Comparison of ENCODE assay signal across 12 cellular contexts in the genomic region with DNA sequence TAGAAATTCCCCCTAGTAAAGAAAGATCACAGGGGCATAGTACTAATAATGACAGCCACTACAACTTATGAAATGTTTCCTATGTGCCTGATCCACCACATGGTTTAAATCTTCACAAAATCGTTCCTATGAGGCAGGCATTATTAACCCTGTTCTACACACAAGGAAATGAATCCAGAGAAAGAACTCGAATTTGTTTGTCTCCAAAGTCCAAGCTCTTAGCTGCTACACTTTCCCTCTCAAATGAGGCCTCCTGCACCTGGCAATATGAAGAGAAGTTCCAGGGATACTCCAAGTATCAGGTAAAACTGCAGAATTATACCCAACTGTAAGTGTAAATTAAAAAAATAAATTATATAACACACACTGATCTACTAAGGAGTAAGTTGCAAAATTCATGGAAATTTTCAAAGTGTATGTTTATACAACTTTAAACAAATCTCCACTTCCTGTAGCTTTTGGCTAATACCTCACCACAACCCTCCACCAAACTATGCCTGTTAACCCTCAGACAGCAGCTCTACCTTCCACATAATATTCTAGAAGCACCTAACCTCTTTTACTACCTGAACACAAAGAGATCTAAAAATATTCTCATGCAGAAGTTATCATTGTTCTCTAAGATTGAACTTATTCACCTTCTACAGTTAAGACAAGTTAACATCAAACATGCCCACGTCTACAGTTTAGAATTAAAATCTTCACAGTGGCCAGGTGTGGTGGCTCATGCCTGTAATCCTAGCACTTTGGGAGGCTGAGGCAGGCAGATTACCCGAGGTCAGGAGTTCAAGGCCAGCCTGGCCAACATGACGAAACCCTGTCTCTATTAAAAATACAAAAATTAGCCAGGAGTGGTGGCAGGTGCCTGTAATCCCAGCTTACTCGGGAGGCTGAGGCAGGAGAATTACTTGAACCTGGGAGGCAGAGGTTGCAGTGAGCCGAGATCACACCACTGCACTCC. TPM values are rescaled to one million over a fixed set of nuclear protein-coding genes. Genes with fewer than 3 reads are reported as not detected.
A peak's percentile ranks its signal among the peaks of the same experiment; 100 is the strongest.
DNase-seq lines count a peak whose midpoint lies in the region; ATAC-seq and TF ChIP-seq lines count a peak whose summit lies in the region.
"Had no signal": no experiment of that assay in that cellular context is flagged by ENCODE, and none has a peak within 500 bp of the region (broad histone marks: within the 10 kb centered on the region; RNA-seq: fewer than 3 reads in every experiment).

No MANE protein-coding gene starts in this region.

- H3K4me1 Mint-ChIP-seq in CD8-positive, alpha-beta memory T cell, result peaks cover 66 to 79% (median 76%) of the 10 kb centered on the region in 3 donors
- H3K4me1 Mint-ChIP-seq in progenitor cell of endocrine pancreas (ENCODE audit: low read depth), result peaks cover 30% of the 10 kb centered on the region

- no TSS peak for BruUV-seq in OCI-LY7 (replicated peaks; lab: Mats Ljungman, UMichigan)

- H2AFZ ChIP-seq in OCI-LY7 (ENCODE audit: low read length), result no peak overlapping the region

- H3K79me2 ChIP-seq in OCI-LY7 (ENCODE audit: insufficient read depth, low read depth, low read length), result peaks cover 30% of the 10 kb centered on the region; the same call in 1 of the 2 replicates

- no peaks in the 10 kb centered on the region for H4K20me1 ChIP-seq in OCI-LY7 (ENCODE audit: insufficient read depth, low read length)

- no peaks in the 10 kb centered on the region for H3K9me2 ChIP-seq in OCI-LY7 (ENCODE audit: insufficient read depth, low read length)

- CTCF ChIA-PET in CD8-positive, alpha-beta memory T cell (lab: Charles Lee), result interaction anchor here (0.9 to 5.1 kb wide), 9 partner anchors 9 to 96 kb away, joined by 3 to 33 read pairs (median 3); no protein-coding TSS in a partner anchor
- CTCF ChIA-PET in OCI-LY7 (lab: Charles Lee; ENCODE audit: unreplicated experiment), result no interaction called here

- peak overlapping the region; percentile 89 for H3K4me2 ChIP-seq in OCI-LY7 (ENCODE audit: low read length)

- H3K4me3 ChIP-seq in CD8-positive, alpha-beta memory T cell (ENCODE audit: low read length), result peak overlapping the region; percentile 72
- no peak overlapping the region for H3K4me3 ChIP-seq in OCI-LY7 (ENCODE audit: low read depth, low read length, poor library complexity, severe bottlenecking)
- H3K4me3 ChIP-seq in effector memory CD4-positive, alpha-beta T cell (ENCODE audit: insufficient read depth, low read depth, low read length, poor library complexity, severe bottlenecking), result peak overlapping the region; percentile 90
- H3K4me3 ChIP-seq: SJCRH30 had no signal

- H3K27me3 Mint-ChIP-seq in CD8-positive, alpha-beta memory T cell, result no peaks in the 10 kb centered on the region
- H3K27me3 Mint-ChIP-seq in progenitor cell of endocrine pancreas, result peaks cover 4% of the 10 kb centered on the region

- no peaks in the 10 kb centered on the region for H3K27me3 ChIP-seq in CD8-positive, alpha-beta memory T cell (ENCODE audit: insufficient read depth, low read length, poor library complexity, severe bottlenecking)
- no peaks in the 10 kb centered on the region for H3K27me3 ChIP-seq in effector memory CD4-positive, alpha-beta T cell (replicated peaks; ENCODE audit: control insufficient read depth, insufficient read depth, low read length, poor library complexity, severe bottlenecking)

- H3K36me3 Mint-ChIP-seq in CD8-positive, alpha-beta memory T cell, result peaks cover under 1 to 58% (median 11%) of the 10 kb centered on the region in 3 donors
- peaks cover 1% of the 10 kb centered on the region for H3K36me3 Mint-ChIP-seq in progenitor cell of endocrine pancreas (ENCODE audit: insufficient read depth)

- H3K36me3 ChIP-seq in CD8-positive, alpha-beta memory T cell (ENCODE audit: insufficient read depth, low read length), result peaks cover 10% of the 10 kb centered on the region
- peaks cover 5% of the 10 kb centered on the region for H3K36me3 ChIP-seq in OCI-LY7 (ENCODE audit: insufficient read depth, low read length)
- H3K36me3 ChIP-seq in effector memory CD4-positive, alpha-beta T cell (ENCODE audit: control insufficient read depth, insufficient read depth, low read length), result peaks cover 12% of the 10 kb centered on the region
- H3K36me3 ChIP-seq: SJCRH30 had no signal

- intact Hi-C loops in OCI-LY7 (cut with micrococcal nuclease; ENCODE audit: unreplicated experiment), result loop anchor here (10.0 kb wide), 1 partner anchor 73 kb away; no protein-coding TSS in a partner anchor

- H3K9me3 ChIP-seq in CD8-positive, alpha-beta memory T cell (ENCODE audit: low read length), result no peaks in the 10 kb centered on the region
- no peaks in the 10 kb centered on the region for H3K9me3 ChIP-seq in OCI-LY7 (ENCODE audit: low read length)
- H3K9me3 ChIP-seq in effector memory CD4-positive, alpha-beta T cell (ENCODE audit: control insufficient read depth, low read length), result no peaks in the 10 kb centered on the region
- H3K9me3 ChIP-seq: SJCRH30 had no signal

- POLR2A ChIA-PET in CD8-positive, alpha-beta memory T cell (lab: Charles Lee), result interaction anchor here (0.6 to 1.9 kb wide), 6 partner anchors 17 to 68 kb away, joined by 3 to 22 read pairs (median 4); no protein-coding TSS in a partner anchor
- POLR2A ChIA-PET in OCI-LY7 (lab: Charles Lee), result interaction anchor here (0.6 to 1.0 kb wide), 2 partner anchors 16 to 1954 kb away, joined by 3 to 4 read pairs; no protein-coding TSS in a partner anchor

- no peaks in the 10 kb centered on the region for H3K9me3 Mint-ChIP-seq in CD8-positive, alpha-beta memory T cell
- no peaks in the 10 kb centered on the region for H3K9me3 Mint-ChIP-seq in progenitor cell of endocrine pancreas (ENCODE audit: low read depth)

- H3K4me1 ChIP-seq in CD8-positive, alpha-beta memory T cell (ENCODE audit: insufficient read depth, low read length), result peaks cover 65% of the 10 kb centered on the region
- peaks cover 38% of the 10 kb centered on the region for H3K4me1 ChIP-seq in OCI-LY7 (ENCODE audit: insufficient read depth, low read length, poor library complexity, severe bottlenecking)
- H3K4me1 ChIP-seq in effector memory CD4-positive, alpha-beta T cell (ENCODE audit: control insufficient read depth, insufficient read depth, low read length, poor library complexity, severe bottlenecking), result peaks cover 48% of the 10 kb centered on the region
- H3K4me1 ChIP-seq: SJCRH30 had no signal

- peak overlapping the region; percentile 64 to 95 (median 82) for H3K27ac Mint-ChIP-seq in CD8-positive, alpha-beta memory T cell
- peak overlapping the region; percentile 10 for H3K27ac Mint-ChIP-seq in progenitor cell of endocrine pancreas

- H3K27ac ChIP-seq in CD8-positive, alpha-beta memory T cell (ENCODE audit: low read depth, low read length), result no peak overlapping the region
- no peak overlapping the region for H3K27ac ChIP-seq in OCI-LY7 (ENCODE audit: low read depth, low read length, poor library complexity, severe bottlenecking)
- H3K27ac ChIP-seq in effector memory CD4-positive, alpha-beta T cell (ENCODE audit: insufficient read depth, low read length, poor library complexity, severe bottlenecking), result peak overlapping the region; percentile 81
- H3K27ac ChIP-seq: SJCRH30 had no signal

- ATAC-seq in GM19324 (IDR thresholded peaks at IDR 0.05; ENCODE audit: low FRiP score, unreplicated experiment) (no peak), HG02981 (IDR thresholded peaks at IDR 0.05; ENCODE audit: unreplicated experiment) (no peak)
- ATAC-seq: right cardiac atrium had no signal

- H3K4me3 Mint-ChIP-seq in CD8-positive, alpha-beta memory T cell, result peak overlapping the region; percentile 84 to 96 (median 88)
- peak overlapping the region; percentile 25 for H3K4me3 Mint-ChIP-seq in progenitor cell of endocrine pancreas (ENCODE audit: low read depth)

- DNase-seq in CD8-positive, alpha-beta memory T cell, result peak in 2 of 5 donors; percentile 28 to 59
- DNase-seq in OCI-LY7 (ENCODE audit: low spot score) (no peak), progenitor cell of endocrine pancreas (ENCODE audit: low spot score, unreplicated experiment) (no peak)
- DNase-seq in effector memory CD4-positive, alpha-beta T cell, result no peak
- no peak for DNase-seq in effector CD4-positive, alpha-beta T cell
- DNase-seq: activated CD4-positive, alpha-beta T cell treated with anti-CD3 and anti-CD28 coated beads, Interleukin-2, amount 50 U/mL, for 48 hours; DMS79 treated with DMSO at 0.1 percent for 48 hours; KBM-7; SJCRH30 had no signal

- no peak for TF ChIP-seq CTCF in OCI-LY7 (conservative IDR thresholded peaks at IDR 0.05; ENCODE audit: low read length)
- TF ChIP-seq CTCF in progenitor cell of endocrine pancreas (IDR thresholded peaks at IDR 0.05; ENCODE audit: unreplicated experiment), result no peak

RNA-seq across cellular contexts. Expression of a gene that starts 2.9 kb away (rescaled TPM):
- 10 to 100 TPM; 65.2 to 66.8 TPM for total RNA-seq in CD8-positive, alpha-beta memory T cell
- 211 TPM for polyA plus RNA-seq in CD8-positive, alpha-beta memory T cell
- 7.7 and 10.1 TPM in 2 replicates for total RNA-seq in OCI-LY7 (2014; rRNA removed; shearing (Covaris generic))
- total RNA-seq in OCI-LY7 (2022) (9.5 and 15.4 TPM in 2 replicates), progenitor cell of endocrine pancreas (33.5 and 37.6 TPM in 2 replicates)
